14 cellular contexts compared by ENCODE assay signal in the genomic region with DNA sequence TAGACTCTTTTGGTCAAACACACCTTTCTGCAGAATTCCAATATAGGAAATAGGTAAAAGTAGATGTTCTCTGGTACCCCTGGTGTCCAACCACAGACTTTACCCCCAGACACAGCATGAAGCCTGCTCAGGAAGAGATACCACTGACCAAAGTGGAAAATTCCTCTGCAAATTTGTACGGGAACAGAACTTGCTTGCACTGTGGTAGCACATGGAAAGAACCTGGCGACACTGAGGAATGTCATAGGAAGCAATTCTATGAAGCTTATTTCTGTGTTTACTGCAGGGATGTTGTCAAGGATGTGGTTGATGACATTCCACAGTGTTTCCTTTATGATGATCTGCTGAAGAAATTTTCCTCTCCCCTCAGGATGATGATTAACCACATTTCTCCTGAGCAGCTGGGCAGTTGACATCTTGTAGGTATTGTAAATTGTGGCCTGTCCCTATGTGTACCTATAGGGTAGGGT. TPM values are rescaled to one million over a fixed set of nuclear protein-coding genes. Genes with fewer than 3 reads are reported as not detected.
DNase-seq lines count a peak whose midpoint lies in the region; ATAC-seq, FAIRE-seq and TF ChIP-seq lines count a peak whose summit lies in the region.
"Had no signal": no experiment of that assay in that cellular context is flagged by ENCODE, and none has a peak within 500 bp of the region (broad histone marks: within the 10 kb centered on the region; RNA-seq: fewer than 3 reads in every experiment).

No MANE protein-coding gene starts in this region.

- H4K20me1 ChIP-seq in BLaER1 treated with 17β-estradiol and CSF1 and Interleukin-3, amounts not matched to agents 10 nM and 100 nM: no peaks in the 10 kb centered on the region
- H4K20me1 ChIP-seq in astrocyte (ENCODE audit: insufficient read depth, low read length): no peaks in the 10 kb centered on the region

- no peak for FAIRE-seq in astrocyte (lab: Jason Lieb, UNC)

- H3K4me1 ChIP-seq in BLaER1 treated with 17β-estradiol and CSF1 and Interleukin-3, amounts not matched to agents 10 nM and 100 nM: peaks cover 18 to 50% (median 37%) of the 10 kb centered on the region in 10 experiments
- H3K4me1 ChIP-seq in astrocyte (ENCODE audit: insufficient read depth, low read length): peaks cover 2% of the 10 kb centered on the region

- H3K36me3 Mint-ChIP-seq in astrocyte (ENCODE audit: low read depth, unreplicated experiment): no peaks in the 10 kb centered on the region

- DNase-seq in astrocyte (ENCODE audit: low read depth) (peak; percentile 19), kidney glomerular epithelial cell (lab: John Stamatoyannopoulos, UW) (peak; percentile 91), amniotic stem cell (lab: John Stamatoyannopoulos, UW) (no peak), NCI-H1048 (lab: John Stamatoyannopoulos, UW) (no peak), GOT3 (lab: John Stamatoyannopoulos, UW) (no peak), RKO (ENCODE audit: low spot score) (no peak)
- DNase-seq: activated CD4-positive, alpha-beta T cell treated with anti-CD3 and anti-CD28 coated beads, Interleukin-2, amount 10 ng/mL, durations not matched to agents 24 days and 14 days; activated naive CD8-positive, alpha-beta T cell treated with anti-CD3 and anti-CD28 coated beads, Interleukin-2, amount 10 ng/mL, durations not matched to agents 7 days and 5 days; NCI-H2029 treated with DMSO at 0.1 percent for 48 hours; Right ventricle myocardium superior; stimulated activated CD4-positive, alpha-beta T cell treated with anti-CD3 and anti-CD28 coated beads, Interleukin-12 subunit alpha, Interleukin-12 subunit beta, amount 100 ng/mL, for 4 hours; stimulated activated naive CD4-positive, alpha-beta T cell had no signal

- peak; percentile 20 for ATAC-seq in HG02763 (IDR thresholded peaks at IDR 0.05; ENCODE audit: unreplicated experiment)

- H3K27ac ChIP-seq in BLaER1 treated with 17β-estradiol and CSF1 and Interleukin-3, amounts not matched to agents 10 nM and 100 nM: peak overlapping the region in 9 of 11 experiments; percentile 18 to 80 (median 68); a peak in 17 of 22 replicates
- no peak overlapping the region for H3K27ac ChIP-seq in astrocyte (ENCODE audit: low read depth, low read length)

- no peaks in the 10 kb centered on the region for H3K79me2 ChIP-seq in astrocyte (ENCODE audit: insufficient read depth, low read length)

- peak overlapping the region in 1 of 10 experiments; percentile 14; a peak in 1 of 20 replicates for H3K4me3 ChIP-seq in BLaER1 treated with 17β-estradiol and CSF1 and Interleukin-3, amounts not matched to agents 10 nM and 100 nM
- H3K4me3 ChIP-seq in astrocyte (ENCODE audit: insufficient read depth, low read depth, low read length): no peak overlapping the region

- no peaks in the 10 kb centered on the region for H3K36me3 ChIP-seq in BLaER1 treated with 17β-estradiol and CSF1 and Interleukin-3, amounts not matched to agents 10 nM and 100 nM
- H3K36me3 ChIP-seq in astrocyte (ENCODE audit: insufficient read depth, low read length): no peaks in the 10 kb centered on the region

- H3K9me3 ChIP-seq in BLaER1 treated with 17β-estradiol and CSF1 and Interleukin-3, amounts not matched to agents 10 nM and 100 nM (replicated peaks in 1 of 11): peaks cover 0 to 40% (median 0%) of the 10 kb centered on the region in 11 experiments; a peak in 11 of 22 replicates
- no peaks in the 10 kb centered on the region for H3K9me3 ChIP-seq in astrocyte (ENCODE audit: insufficient read depth, low read depth, low read length)

- H3K9ac ChIP-seq in BLaER1 treated with 17β-estradiol and CSF1 and Interleukin-3, amounts not matched to agents 10 nM and 100 nM: peak overlapping the region in 3 of 11 experiments; percentile 40 to 60 (median 47); a peak in 7 of 22 replicates
- no peak overlapping the region for H3K9ac ChIP-seq in astrocyte (ENCODE audit: low read length)

- peak overlapping the region; percentile 6 to 81 (median 72); a peak in 21 of 22 replicates for H3K4me2 ChIP-seq in BLaER1 treated with 17β-estradiol and CSF1 and Interleukin-3, amounts not matched to agents 10 nM and 100 nM
- H3K4me2 ChIP-seq in astrocyte (ENCODE audit: low read length): peak overlapping the region; percentile 9

- TF ChIP-seq CTCF in astrocyte (IDR thresholded peaks at IDR 0.05; ENCODE audit: insufficient read depth, low read depth, low read length): no peak

- no peaks in the 10 kb centered on the region for H3K27me3 Mint-ChIP-seq in astrocyte (ENCODE audit: low read depth, unreplicated experiment)
- H3K27me3 Mint-ChIP-seq: activated CD4-positive, alpha-beta T cell treated with anti-CD3 and anti-CD28 coated beads, Interleukin-2, amount 10 ng/mL, durations not matched to agents 24 days and 14 days; activated naive CD8-positive, alpha-beta T cell treated with anti-CD3 and anti-CD28 coated beads, Interleukin-2, amount 10 ng/mL, durations not matched to agents 7 days and 5 days had no signal

- H3K27ac Mint-ChIP-seq in astrocyte (ENCODE audit: unreplicated experiment): peak overlapping the region; percentile 92
- H3K27ac Mint-ChIP-seq: activated CD4-positive, alpha-beta T cell treated with anti-CD3 and anti-CD28 coated beads, Interleukin-2, amount 10 ng/mL, durations not matched to agents 24 days and 14 days; activated naive CD8-positive, alpha-beta T cell treated with anti-CD3 and anti-CD28 coated beads, Interleukin-2, amount 10 ng/mL, durations not matched to agents 7 days and 5 days had no signal

- H3K4me3 Mint-ChIP-seq in astrocyte (ENCODE audit: unreplicated experiment): no peak overlapping the region
- H3K4me3 Mint-ChIP-seq: activated CD4-positive, alpha-beta T cell treated with anti-CD3 and anti-CD28 coated beads, Interleukin-2, amount 10 ng/mL, durations not matched to agents 24 days and 14 days; activated naive CD8-positive, alpha-beta T cell treated with anti-CD3 and anti-CD28 coated beads, Interleukin-2, amount 10 ng/mL, durations not matched to agents 7 days and 5 days had no signal

- peaks cover 11% of the 10 kb centered on the region for H3K9me3 Mint-ChIP-seq in astrocyte (ENCODE audit: unreplicated experiment)

- H3K4me1 Mint-ChIP-seq in astrocyte (ENCODE audit: low read depth, unreplicated experiment): peaks cover 13% of the 10 kb centered on the region
- H3K4me1 Mint-ChIP-seq: activated CD4-positive, alpha-beta T cell treated with anti-CD3 and anti-CD28 coated beads, Interleukin-2, amount 10 ng/mL, durations not matched to agents 24 days and 14 days; activated naive CD8-positive, alpha-beta T cell treated with anti-CD3 and anti-CD28 coated beads, Interleukin-2, amount 10 ng/mL, durations not matched to agents 7 days and 5 days had no signal

- no peak overlapping the region for H2AFZ ChIP-seq in astrocyte (ENCODE audit: low read depth, low read length)

- no peaks in the 10 kb centered on the region for H3K27me3 ChIP-seq in BLaER1 treated with 17β-estradiol and CSF1 and Interleukin-3, amounts not matched to agents 10 nM and 100 nM
- H3K27me3 ChIP-seq in astrocyte (ENCODE audit: insufficient read depth, low read length): peaks cover 3% of the 10 kb centered on the region

RNA-seq across cellular contexts. Expression of gene TNFSF11, which starts 48.9 kb away (rescaled TPM):
- total RNA-seq in astrocyte: not detected in 2 replicates
- total RNA-seq: activated naive CD8-positive, alpha-beta T cell treated with anti-CD3 and anti-CD28 coated beads, Interleukin-2, amount 10 ng/mL, durations not matched to agents 7 days and 5 days; Right ventricle myocardium superior had no signal

Comparison
In these comparisons a context has a peak if more than half of its experiments do, and no peak if none do; other contexts are left out.
1. DNase-seq: peak in astrocyte (single experiment) and kidney glomerular epithelial cell (single experiment); none in amniotic stem cell (single experiment), NCI-H1048 (single experiment), GOT3 (single experiment) and RKO (single experiment).